In the genomic region with DNA sequence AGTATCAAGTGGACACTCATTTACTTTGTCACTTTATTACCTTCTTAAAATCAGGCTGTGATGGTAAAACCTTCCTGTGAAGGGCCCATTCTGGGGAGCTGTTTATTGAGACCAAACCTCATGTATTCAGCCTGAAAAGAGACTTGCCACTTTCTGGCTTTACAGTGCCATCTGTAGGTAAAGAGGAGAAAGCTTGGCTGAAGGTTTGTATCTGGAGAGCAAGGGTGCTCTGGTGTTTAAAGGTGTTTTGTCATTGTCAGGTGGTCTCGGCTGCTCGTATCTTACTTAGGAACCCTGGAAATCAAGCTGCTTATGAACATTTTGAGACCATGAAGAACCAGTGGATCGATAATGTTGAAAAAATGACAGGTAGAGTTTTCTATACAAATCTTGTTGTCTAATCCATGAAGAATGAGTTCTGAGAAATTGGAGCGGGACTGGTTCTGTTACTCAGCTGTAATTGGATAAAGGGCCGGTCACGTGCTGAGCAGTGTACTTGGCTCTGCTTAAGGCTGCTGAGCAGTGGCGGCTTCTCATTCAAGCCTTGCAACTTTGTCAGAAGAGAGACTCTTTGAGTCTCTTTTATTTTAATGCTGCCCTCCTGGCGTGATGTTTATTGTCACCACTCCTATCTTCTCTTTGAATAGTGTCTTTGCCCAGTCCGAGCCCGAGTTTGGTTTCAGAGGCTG, we compare ENCODE assay signal across 9 cellular contexts. TPM values are rescaled to one million over a fixed set of nuclear protein-coding genes. Genes with fewer than 3 reads are reported as not detected.
DNase-seq lines count a peak whose midpoint lies in the region; ATAC-seq and TF ChIP-seq lines count a peak whose summit lies in the region.
"Had no signal": no experiment of that assay in that cellular context is flagged by ENCODE, and none has a peak within 500 bp of the region (broad histone marks: within the 10 kb centered on the region; RNA-seq: fewer than 3 reads in every experiment).

No MANE protein-coding gene starts in this region.

- no peaks in the 10 kb centered on the region for H3K27me3 ChIP-seq in dorsolateral prefrontal cortex

- CTCF ChIA-PET in activated CD4-positive, alpha-beta T cell treated with anti-CD3 and anti-CD28 coated beads, Interleukin-2, amount 10 ng/mL, durations not matched to agents 7 days and 5 days (lab: Charles Lee) = interaction anchor here (0.5 to 2.0 kb wide), 3 partner anchors 197 to 316 kb away, joined by 3 to 5 read pairs (median 3); no protein-coding TSS in a partner anchor

- intact Hi-C loops in dorsolateral prefrontal cortex (cut with DNase I) = no loop called here
- intact Hi-C loops in activated T-helper 2 cell treated with anti-CD3 and anti-CD28 coated beads, Interferon-gamma antibody, Interleukin-2, Interleukin-4, amounts not matched to agents 10 μg/mL and 5 μg/mL and 100 μg/mL, durations not matched to agents 14 hours and 24 hours and 36 hours (cut with micrococcal nuclease) = no loop called here

- H3K4me3 Mint-ChIP-seq in activated CD4-positive, alpha-beta T cell treated with anti-CD3 and anti-CD28 coated beads, Interleukin-2, amount 10 ng/mL, durations not matched to agents 7 days and 5 days = no peak overlapping the region
- H3K4me3 Mint-ChIP-seq in stimulated activated naive B cell treated with anti-CD40 and anti-IgM and Interleukin-4, amounts not matched to agents 10 μg/mL and 1 μg/mL and 100 μg/mL, for 72 hours = no peak overlapping the region
- no peak overlapping the region for H3K4me3 Mint-ChIP-seq in activated T-helper 2 cell treated with anti-CD3 and anti-CD28 coated beads, Interferon-gamma antibody, Interleukin-2, Interleukin-4, amounts not matched to agents 10 μg/mL and 5 μg/mL and 100 μg/mL, durations not matched to agents 14 hours and 24 hours and 36 hours (ENCODE audit: low read depth)

- peaks cover 54% of the 10 kb centered on the region for H3K36me3 Mint-ChIP-seq in activated CD4-positive, alpha-beta T cell treated with anti-CD3 and anti-CD28 coated beads, Interleukin-2, amount 10 ng/mL, durations not matched to agents 7 days and 5 days (ENCODE audit: low read depth)
- peaks cover 67 to 73% of the 10 kb centered on the region in 2 donors for H3K36me3 Mint-ChIP-seq in stimulated activated naive B cell treated with anti-CD40 and anti-IgM and Interleukin-4, amounts not matched to agents 10 μg/mL and 1 μg/mL and 100 μg/mL, for 72 hours
- H3K36me3 Mint-ChIP-seq in activated T-helper 2 cell treated with anti-CD3 and anti-CD28 coated beads, Interferon-gamma antibody, Interleukin-2, Interleukin-4, amounts not matched to agents 10 μg/mL and 5 μg/mL and 100 μg/mL, durations not matched to agents 14 hours and 24 hours and 36 hours (ENCODE audit: low read depth) = peaks cover 55% of the 10 kb centered on the region

- H3K27ac ChIP-seq in dorsolateral prefrontal cortex = peak overlapping the region in 17 of 59 donors; percentile 3 to 70 (median 47)
- H3K27ac ChIP-seq: SK-N-MC had no signal

- peaks cover 6% of the 10 kb centered on the region for H3K4me1 Mint-ChIP-seq in activated CD4-positive, alpha-beta T cell treated with anti-CD3 and anti-CD28 coated beads, Interleukin-2, amount 10 ng/mL, durations not matched to agents 7 days and 5 days
- H3K4me1 Mint-ChIP-seq in stimulated activated naive B cell treated with anti-CD40 and anti-IgM and Interleukin-4, amounts not matched to agents 10 μg/mL and 1 μg/mL and 100 μg/mL, for 72 hours = peaks cover 8 to 11% of the 10 kb centered on the region in 2 donors
- H3K4me1 Mint-ChIP-seq in activated T-helper 2 cell treated with anti-CD3 and anti-CD28 coated beads, Interferon-gamma antibody, Interleukin-2, Interleukin-4, amounts not matched to agents 10 μg/mL and 5 μg/mL and 100 μg/mL, durations not matched to agents 14 hours and 24 hours and 36 hours (ENCODE audit: low read depth) = peaks cover 2% of the 10 kb centered on the region

- no peaks in the 10 kb centered on the region for H3K9me3 Mint-ChIP-seq in activated CD4-positive, alpha-beta T cell treated with anti-CD3 and anti-CD28 coated beads, Interleukin-2, amount 10 ng/mL, durations not matched to agents 7 days and 5 days
- H3K9me3 Mint-ChIP-seq in stimulated activated naive B cell treated with anti-CD40 and anti-IgM and Interleukin-4, amounts not matched to agents 10 μg/mL and 1 μg/mL and 100 μg/mL, for 72 hours = no peaks in the 10 kb centered on the region
- H3K9me3 Mint-ChIP-seq in activated T-helper 2 cell treated with anti-CD3 and anti-CD28 coated beads, Interferon-gamma antibody, Interleukin-2, Interleukin-4, amounts not matched to agents 10 μg/mL and 5 μg/mL and 100 μg/mL, durations not matched to agents 14 hours and 24 hours and 36 hours = no peaks in the 10 kb centered on the region

- peak; percentile 17 for DNase-seq in activated CD4-positive, alpha-beta T cell treated with anti-CD3 and anti-CD28 coated beads, Interleukin-2, amount 10 ng/mL, durations not matched to agents 7 days and 5 days
- no peak for DNase-seq in activated CD4-positive, alpha-beta T cell treated with anti-CD3 and anti-CD28 coated beads, Interleukin-2, amount 50 U/mL, for 1 hour
- DNase-seq in NCI-H1694 (lab: John Stamatoyannopoulos, UW) = peak; percentile 36
- peak in 3 of 10 donors; percentile 10 to 48 (median 37) for DNase-seq in dorsolateral prefrontal cortex
- no peak for DNase-seq in stimulated activated naive B cell treated with anti-CD40 and anti-IgM and Interleukin-4, amounts not matched to agents 10 μg/mL and 1 μg/mL and 100 μg/mL, for 72 hours
- DNase-seq in DMS79 treated with DMSO at 0.1 percent for 48 hours (lab: John Stamatoyannopoulos, UW) = no peak
- DNase-seq in activated T-helper 2 cell treated with anti-CD3 and anti-CD28 coated beads, Interferon-gamma antibody, Interleukin-2, Interleukin-4, amounts not matched to agents 10 μg/mL and 5 μg/mL and 100 μg/mL, durations not matched to agents 14 hours and 24 hours and 36 hours (ENCODE audit: low spot score) = no peak

- TF ChIP-seq CTCF in dorsolateral prefrontal cortex (IDR thresholded peaks at IDR 0.05 in 54 of 56, conservative IDR thresholded peaks at IDR 0.05 in 2 of 56; ENCODE audit: low read depth in 1 of 56, partially characterized antibody in 56 of 56) = peak in 41 of 56 donors; percentile 10 to 55 (median 27)

- POLR2A ChIA-PET in activated CD4-positive, alpha-beta T cell treated with anti-CD3 and anti-CD28 coated beads, Interleukin-2, amount 10 ng/mL, durations not matched to agents 7 days and 5 days (lab: Charles Lee) = no interaction called here

- no peaks in the 10 kb centered on the region for H3K27me3 Mint-ChIP-seq in activated CD4-positive, alpha-beta T cell treated with anti-CD3 and anti-CD28 coated beads, Interleukin-2, amount 10 ng/mL, durations not matched to agents 7 days and 5 days
- no peaks in the 10 kb centered on the region for H3K27me3 Mint-ChIP-seq in stimulated activated naive B cell treated with anti-CD40 and anti-IgM and Interleukin-4, amounts not matched to agents 10 μg/mL and 1 μg/mL and 100 μg/mL, for 72 hours
- H3K27me3 Mint-ChIP-seq in activated T-helper 2 cell treated with anti-CD3 and anti-CD28 coated beads, Interferon-gamma antibody, Interleukin-2, Interleukin-4, amounts not matched to agents 10 μg/mL and 5 μg/mL and 100 μg/mL, durations not matched to agents 14 hours and 24 hours and 36 hours (ENCODE audit: low read depth) = no peaks in the 10 kb centered on the region

- H3K27ac Mint-ChIP-seq in activated CD4-positive, alpha-beta T cell treated with anti-CD3 and anti-CD28 coated beads, Interleukin-2, amount 10 ng/mL, durations not matched to agents 7 days and 5 days = no peak overlapping the region
- no peak overlapping the region for H3K27ac Mint-ChIP-seq in stimulated activated naive B cell treated with anti-CD40 and anti-IgM and Interleukin-4, amounts not matched to agents 10 μg/mL and 1 μg/mL and 100 μg/mL, for 72 hours
- H3K27ac Mint-ChIP-seq in activated T-helper 2 cell treated with anti-CD3 and anti-CD28 coated beads, Interferon-gamma antibody, Interleukin-2, Interleukin-4, amounts not matched to agents 10 μg/mL and 5 μg/mL and 100 μg/mL, durations not matched to agents 14 hours and 24 hours and 36 hours = no peak overlapping the region

- H3K4me3 ChIP-seq in dorsolateral prefrontal cortex = no peak overlapping the region
- H3K4me3 ChIP-seq: SK-N-MC had no signal

- ATAC-seq in stimulated activated naive B cell treated with anti-CD40 and anti-IgM and Interleukin-4, amounts not matched to agents 10 μg/mL and 1 μg/mL and 100 μg/mL, for 72 hours (replicated peaks) = peak; percentile 39 to 56
- ATAC-seq in GM21825 (IDR thresholded peaks at IDR 0.05; ENCODE audit: unreplicated experiment) = no peak

RNA-seq across cellular contexts. Expression of a gene that starts 46.9 kb away (rescaled TPM):
- total RNA-seq in activated CD4-positive, alpha-beta T cell treated with anti-CD3 and anti-CD28 coated beads, Interleukin-2, amount 10 ng/mL, durations not matched to agents 7 days and 5 days = 10 to 100 TPM; 42.0 to 50.5 TPM
- total RNA-seq in dorsolateral prefrontal cortex = 10 to 100 TPM; 19.6 to 34.9 (median 26.7) TPM
- total RNA-seq in activated T-helper 2 cell treated with anti-CD3 and anti-CD28 coated beads, Interferon-gamma antibody, Interleukin-2, Interleukin-4, amounts not matched to agents 10 μg/mL and 5 μg/mL and 100 μg/mL, durations not matched to agents 14 hours and 24 hours and 36 hours = 46.0 and 46.9 TPM in 2 replicates

RNA-seq across cellular contexts. Expression of a gene that starts 47.3 kb away (rescaled TPM):
- total RNA-seq in activated CD4-positive, alpha-beta T cell treated with anti-CD3 and anti-CD28 coated beads, Interleukin-2, amount 10 ng/mL, durations not matched to agents 7 days and 5 days = 10 to 100 TPM; 36.8 to 38.5 TPM
- total RNA-seq in dorsolateral prefrontal cortex = 10 to 100 TPM; 26.7 to 48.2 (median 34.8) TPM
- total RNA-seq in activated T-helper 2 cell treated with anti-CD3 and anti-CD28 coated beads, Interferon-gamma antibody, Interleukin-2, Interleukin-4, amounts not matched to agents 10 μg/mL and 5 μg/mL and 100 μg/mL, durations not matched to agents 14 hours and 24 hours and 36 hours = 64.2 and 64.5 TPM in 2 replicates

Comparison
In these comparisons a context has a peak if more than half of its experiments do, and no peak if none do; other contexts are left out.
1. DNase-seq: peak in activated CD4-positive, alpha-beta T cell treated with anti-CD3 and anti-CD28 coated beads, Interleukin-2, amount 10 ng/mL, durations not matched to agents 7 days and 5 days (single experiment) and NCI-H1694 (single experiment); none in activated CD4-positive, alpha-beta T cell treated with anti-CD3 and anti-CD28 coated beads, Interleukin-2, amount 50 U/mL, for 1 hour (single experiment), stimulated activated naive B cell treated with anti-CD40 and anti-IgM and Interleukin-4, amounts not matched to agents 10 μg/mL and 1 μg/mL and 100 μg/mL, for 72 hours (single experiment), DMS79 treated with DMSO at 0.1 percent for 48 hours (single experiment) and activated T-helper 2 cell treated with anti-CD3 and anti-CD28 coated beads, Interferon-gamma antibody, Interleukin-2, Interleukin-4, amounts not matched to agents 10 μg/mL and 5 μg/mL and 100 μg/mL, durations not matched to agents 14 hours and 24 hours and 36 hours (single experiment).